Comparison of ENCODE assay signal across 1 cellular context in the genomic region with DNA sequence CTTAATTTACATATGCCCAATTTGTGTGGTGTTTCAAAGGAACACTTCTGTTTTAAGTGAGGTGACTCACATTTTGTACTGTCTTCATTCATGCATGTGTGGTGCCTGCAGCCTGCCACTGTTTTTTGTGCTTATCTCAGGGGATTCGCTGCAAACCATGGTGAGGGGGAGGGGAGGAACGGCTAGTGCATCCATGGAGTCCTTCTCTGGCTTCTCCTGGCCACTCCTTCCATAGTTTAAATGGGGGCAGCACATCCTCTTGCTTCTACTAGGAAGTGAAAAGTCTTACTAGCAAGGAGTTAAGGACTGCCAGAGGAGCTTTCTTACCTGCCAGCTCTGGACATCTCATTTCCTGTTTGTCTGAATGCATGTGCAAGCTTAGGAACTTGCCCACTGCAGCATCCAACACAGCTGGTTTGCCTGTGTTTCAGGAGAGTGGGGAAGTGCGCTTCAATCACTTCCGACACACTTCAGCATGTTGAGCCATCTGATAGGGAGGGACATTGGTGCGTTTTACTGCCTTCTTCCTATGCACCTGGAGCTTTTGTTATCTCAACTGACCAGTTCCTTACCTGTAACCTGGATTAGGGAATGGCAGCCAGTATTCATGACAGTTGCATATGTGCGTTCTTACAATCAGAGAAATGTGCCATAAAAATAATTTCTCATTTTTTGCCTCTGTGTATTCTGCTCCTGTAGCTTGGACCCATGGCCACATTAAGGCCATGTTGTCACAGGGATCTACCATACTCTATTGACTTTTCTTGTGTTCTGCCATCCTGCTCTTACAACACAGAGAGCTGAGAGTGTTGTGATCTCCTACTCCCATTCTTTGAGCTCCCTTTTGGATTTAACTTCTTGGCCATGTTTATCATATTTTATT.
TF ChIP-seq lines count a peak whose summit lies in the region.

No MANE protein-coding gene starts in this region.

TF ChIP-seq in K562, 482 proteins besides CTCF, POLR2A, EP300 and RAD21 (continued from another document and continues in another):
- TF ChIP-seq, protein P1, sequence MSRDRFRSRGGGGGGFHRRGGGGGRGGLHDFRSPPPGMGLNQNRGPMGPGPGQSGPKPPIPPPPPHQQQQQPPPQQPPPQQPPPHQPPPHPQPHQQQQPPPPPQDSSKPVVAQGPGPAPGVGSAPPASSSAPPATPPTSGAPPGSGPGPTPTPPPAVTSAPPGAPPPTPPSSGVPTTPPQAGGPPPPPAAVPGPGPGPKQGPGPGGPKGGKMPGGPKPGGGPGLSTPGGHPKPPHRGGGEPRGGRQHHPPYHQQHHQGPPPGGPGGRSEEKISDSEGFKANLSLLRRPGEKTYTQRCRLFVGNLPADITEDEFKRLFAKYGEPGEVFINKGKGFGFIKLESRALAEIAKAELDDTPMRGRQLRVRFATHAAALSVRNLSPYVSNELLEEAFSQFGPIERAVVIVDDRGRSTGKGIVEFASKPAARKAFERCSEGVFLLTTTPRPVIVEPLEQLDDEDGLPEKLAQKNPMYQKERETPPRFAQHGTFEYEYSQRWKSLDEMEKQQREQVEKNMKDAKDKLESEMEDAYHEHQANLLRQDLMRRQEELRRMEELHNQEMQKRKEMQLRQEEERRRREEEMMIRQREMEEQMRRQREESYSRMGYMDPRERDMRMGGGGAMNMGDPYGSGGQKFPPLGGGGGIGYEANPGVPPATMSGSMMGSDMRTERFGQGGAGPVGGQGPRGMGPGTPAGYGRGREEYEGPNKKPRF (IDR thresholded peaks at IDR 0.05; ENCODE audit: low read depth, low read length) = no peak
- TF ChIP-seq SAFB (IDR thresholded peaks at IDR 0.05; ENCODE audit: borderline replicate concordance, low read depth, low read length) (no peak), FOXJ2 (tag; IDR thresholded peaks at IDR 0.05) (no peak), ATF3 (IDR thresholded peaks at IDR 0.05) (peak; percentile 66), ATF3 (CRISPR knock-in tag; conservative IDR thresholded peaks at IDR 0.05) (no peak), JUN (IDR thresholded peaks at IDR 0.05; ENCODE audit: borderline replicate concordance, low read depth, low read length) (no peak), JUN (CRISPR knock-in tag; IDR thresholded peaks at IDR 0.05; ENCODE audit: borderline replicate concordance) (no peak), ZNF395 (CRISPR knock-in tag; IDR thresholded peaks at IDR 0.05) (no peak), HDAC3 (IDR thresholded peaks at IDR 0.05; ENCODE audit: borderline replicate concordance, partially characterized antibody) (no peak), MCM3 (IDR thresholded peaks at IDR 0.05) (no peak), LCOR (CRISPR knock-in tag; IDR thresholded peaks at IDR 0.05) (0 out of 2 replicates have a peak, but pooled peaks have one; percentile 53), FOXM1 (IDR thresholded peaks at IDR 0.05; ENCODE audit: low read depth) (no peak), FOXM1 (CRISPR knock-in tag; IDR thresholded peaks at IDR 0.05; ENCODE audit: low read depth) (no peak), ARID3A (IDR thresholded peaks at IDR 0.05; ENCODE audit: borderline replicate concordance, low read depth, low read length) (no peak), HDAC8 (tag; IDR thresholded peaks at IDR 0.05) (no peak), DACH1 (IDR thresholded peaks at IDR 0.05; ENCODE audit: partially characterized antibody) (no peak), ZBTB49 (CRISPR knock-in tag; IDR thresholded peaks at IDR 0.05; ENCODE audit: borderline replicate concordance) (no peak), L3MBTL2 (IDR thresholded peaks at IDR 0.05) (no peak), POU5F1 (IDR thresholded peaks at IDR 0.05; ENCODE audit: borderline replicate concordance, low read depth, low read length, partially characterized antibody) (no peak), NBN (IDR thresholded peaks at IDR 0.05; ENCODE audit: low read depth) (no peak), ZBTB8A (IDR thresholded peaks at IDR 0.05; ENCODE audit: partially characterized antibody) (no peak), NR4A1 (CRISPR knock-in tag; IDR thresholded peaks at IDR 0.05) (no peak), NR4A1 (tag; IDR thresholded peaks at IDR 0.05) (no peak), EHMT2 (IDR thresholded peaks at IDR 0.05) (no peak), SMAD4 (CRISPR knock-in tag; conservative IDR thresholded peaks at IDR 0.05) (0 out of 2 replicates have a peak, but pooled peaks have one; percentile 24), POLR3G (IDR thresholded peaks at IDR 0.05; ENCODE audit: extremely low read depth, insufficient read length, insufficient replicate concordance) (no peak), SLC30A9 (CRISPR knock-in tag; IDR thresholded peaks at IDR 0.05) (no peak), BDP1 (IDR thresholded peaks at IDR 0.05; ENCODE audit: insufficient read depth, insufficient read length) (no peak), FOXP4 (CRISPR knock-in tag; IDR thresholded peaks at IDR 0.05; ENCODE audit: borderline replicate concordance) (peak; percentile 63; the same call in 1 of the 2 replicates), ZNF717 (CRISPR knock-in tag; IDR thresholded peaks at IDR 0.05) (no peak), NFIX (CRISPR knock-in tag; IDR thresholded peaks at IDR 0.05; ENCODE audit: low read depth) (no peak), BCL6 (CRISPR knock-in tag; IDR thresholded peaks at IDR 0.05) (no peak), ZNF436 (CRISPR knock-in tag; IDR thresholded peaks at IDR 0.05) (no peak), RBM34 (IDR thresholded peaks at IDR 0.05; ENCODE audit: borderline replicate concordance, insufficient read depth, low read length) (no peak), STAT5A (IDR thresholded peaks at IDR 0.05; ENCODE audit: borderline replicate concordance, low read length) (0 out of 2 replicates have a peak, but pooled peaks have one; percentile 18), ZBTB12 (CRISPR knock-in tag; IDR thresholded peaks at IDR 0.05) (no peak), TRIM28 (IDR thresholded peaks at IDR 0.05) (no peak), MEIS2 (IDR thresholded peaks at IDR 0.05; ENCODE audit: partially characterized antibody) (peak; percentile 24), POLR2B (IDR thresholded peaks at IDR 0.05; ENCODE audit: low read depth, partially characterized antibody) (no peak), TAF1 (IDR thresholded peaks at IDR 0.05; ENCODE audit: control insufficient read depth, extremely low read depth, insufficient read depth, low read length, severe bottlenecking) (no peak), WHSC1 (IDR thresholded peaks at IDR 0.05; ENCODE audit: low read length) (no peak), ZFP36 (IDR thresholded peaks at IDR 0.05; ENCODE audit: low read depth, low read length, partially characterized antibody) (no peak)
- TF ChIP-seq, protein P2, sequence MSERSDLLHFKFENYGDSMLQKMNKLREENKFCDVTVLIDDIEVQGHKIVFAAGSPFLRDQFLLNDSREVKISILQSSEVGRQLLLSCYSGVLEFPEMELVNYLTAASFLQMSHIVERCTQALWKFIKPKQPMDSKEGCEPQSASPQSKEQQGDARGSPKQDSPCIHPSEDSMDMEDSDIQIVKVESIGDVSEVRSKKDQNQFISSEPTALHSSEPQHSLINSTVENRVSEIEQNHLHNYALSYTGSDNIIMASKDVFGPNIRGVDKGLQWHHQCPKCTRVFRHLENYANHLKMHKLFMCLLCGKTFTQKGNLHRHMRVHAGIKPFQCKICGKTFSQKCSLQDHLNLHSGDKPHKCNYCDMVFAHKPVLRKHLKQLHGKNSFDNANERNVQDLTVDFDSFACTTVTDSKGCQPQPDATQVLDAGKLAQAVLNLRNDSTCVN (CRISPR knock-in tag; IDR thresholded peaks at IDR 0.05) = no peak
- TF ChIP-seq, protein P3, sequence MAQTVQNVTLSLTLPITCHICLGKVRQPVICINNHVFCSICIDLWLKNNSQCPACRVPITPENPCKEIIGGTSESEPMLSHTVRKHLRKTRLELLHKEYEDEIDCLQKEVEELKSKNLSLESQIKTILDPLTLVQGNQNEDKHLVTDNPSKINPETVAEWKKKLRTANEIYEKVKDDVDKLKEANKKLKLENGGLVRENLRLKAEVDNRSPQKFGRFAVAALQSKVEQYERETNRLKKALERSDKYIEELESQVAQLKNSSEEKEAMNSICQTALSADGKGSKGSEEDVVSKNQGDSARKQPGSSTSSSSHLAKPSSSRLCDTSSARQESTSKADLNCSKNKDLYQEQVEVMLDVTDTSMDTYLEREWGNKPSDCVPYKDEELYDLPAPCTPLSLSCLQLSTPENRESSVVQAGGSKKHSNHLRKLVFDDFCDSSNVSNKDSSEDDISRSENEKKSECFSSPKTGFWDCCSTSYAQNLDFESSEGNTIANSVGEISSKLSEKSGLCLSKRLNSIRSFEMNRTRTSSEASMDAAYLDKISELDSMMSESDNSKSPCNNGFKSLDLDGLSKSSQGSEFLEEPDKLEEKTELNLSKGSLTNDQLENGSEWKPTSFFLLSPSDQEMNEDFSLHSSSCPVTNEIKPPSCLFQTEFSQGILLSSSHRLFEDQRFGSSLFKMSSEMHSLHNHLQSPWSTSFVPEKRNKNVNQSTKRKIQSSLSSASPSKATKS (CRISPR knock-in tag; IDR thresholded peaks at IDR 0.05) = 0 out of 2 replicates have a peak, but pooled peaks have one; percentile 42
